ENCODE assay signal across 1 cellular context in the genomic region with DNA sequence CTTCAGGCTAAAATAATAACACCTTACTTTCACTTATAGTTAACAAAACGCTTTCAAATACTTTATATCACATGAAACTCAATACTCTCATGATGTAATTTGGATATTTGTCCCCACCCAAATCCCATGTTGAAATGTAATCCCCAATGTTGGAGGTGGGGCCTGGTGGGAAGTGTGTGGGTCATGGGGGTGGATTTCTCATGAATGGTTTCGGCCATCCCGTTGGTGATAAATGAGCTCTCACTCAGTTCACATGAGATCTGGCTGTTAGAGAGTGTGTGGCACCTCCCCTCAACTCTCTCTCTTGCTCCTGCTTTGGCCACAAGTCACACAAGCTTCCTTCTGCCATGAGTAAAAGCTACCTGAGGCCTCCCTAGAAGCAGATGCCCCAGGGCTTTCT.
TF ChIP-seq lines count a peak whose summit lies in the region.

No MANE protein-coding gene starts in this region.

TF ChIP-seq in endothelial cell of umbilical vein, 7 proteins besides CTCF, POLR2A, EP300 and RAD21:
- TF ChIP-seq MYC (IDR thresholded peaks at IDR 0.05; ENCODE audit: low read depth, low read length) (no peak), EZH2 (IDR thresholded peaks at IDR 0.05; ENCODE audit: borderline replicate concordance, low read depth, low read length, severe bottlenecking) (no peak), GATA2 (IDR thresholded peaks at IDR 0.05; ENCODE audit: insufficient read depth, insufficient read length, low read depth, low read length) (no peak)
